In the genomic region with DNA sequence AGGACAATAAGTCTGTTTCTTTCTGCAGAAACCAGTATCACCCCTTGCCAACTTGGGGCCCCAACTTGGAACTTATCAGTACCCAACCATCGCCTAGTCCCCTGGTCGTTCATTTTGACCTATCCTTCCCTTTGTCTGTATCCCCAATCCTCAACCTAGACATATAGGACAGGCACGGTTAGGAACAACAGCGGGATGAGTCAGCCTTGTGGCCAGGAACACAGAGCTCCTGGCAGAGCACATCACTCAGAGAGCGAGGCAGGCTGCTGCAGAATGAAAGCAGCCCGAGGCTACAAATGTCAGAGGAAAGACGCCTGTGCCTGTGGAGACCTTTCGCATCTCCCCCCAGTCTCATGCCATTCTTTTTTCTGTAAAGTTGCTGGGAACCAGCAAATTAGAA, we compare ENCODE assay signal across 10 cellular contexts. TPM values are rescaled to one million over a fixed set of nuclear protein-coding genes. Genes with fewer than 3 reads are reported as not detected.
DNase-seq lines count a peak whose midpoint lies in the region; FAIRE-seq and TF ChIP-seq lines count a peak whose summit lies in the region.
"Had no signal": no experiment of that assay in that cellular context is flagged by ENCODE, and none has a peak within 500 bp of the region (broad histone marks: within the 10 kb centered on the region; RNA-seq: fewer than 3 reads in every experiment).

No MANE protein-coding gene starts in this region.

- H3K27me3 ChIP-seq in bronchial epithelial cell (ENCODE audit: control insufficient read depth, insufficient read depth, low read length) = no peaks in the 10 kb centered on the region

- FAIRE-seq in bronchial epithelial cell (lab: Jason Lieb, UNC) = no peak

- intact Hi-C loops in activated T-helper 2 cell treated with anti-CD3 and anti-CD28 coated beads, Interferon-gamma antibody, Interleukin-2, Interleukin-4, amounts not matched to agents 10 μg/mL and 5 μg/mL and 100 μg/mL, durations not matched to agents 14 hours and 24 hours and 36 hours (cut with micrococcal nuclease) = no loop called here

- TF ChIP-seq CTCF in bronchial epithelial cell (IDR thresholded peaks at IDR 0.05; ENCODE audit: insufficient read depth, low read length, severe bottlenecking) (no peak), type B pancreatic cell (conservative IDR thresholded peaks at IDR 0.05) (no peak), coronary artery (IDR thresholded peaks at IDR 0.05) (no peak)

- DNase-seq in LoVo (ENCODE audit: low spot score) (peak; percentile 47), bronchial epithelial cell (ENCODE audit: low read depth) (peak; percentile 91), islet precursor cell (peak; percentile 98), type B pancreatic cell (ENCODE audit: extremely low spot score, unreplicated experiment) (peak; percentile 34), coronary artery (ENCODE audit: low spot score) (no peak), cortex of kidney (lab: John Stamatoyannopoulos, UW) (no peak)
- DNase-seq in activated T-helper 2 cell treated with anti-CD3 and anti-CD28 coated beads, Interferon-gamma antibody, Interleukin-2, Interleukin-4, amounts not matched to agents 10 μg/mL and 5 μg/mL and 100 μg/mL, durations not matched to agents 14 hours and 24 hours and 36 hours (ENCODE audit: low spot score) = no peak
- DNase-seq: activated naive CD8-positive, alpha-beta T cell treated with anti-CD3 and anti-CD28 coated beads, Interleukin-2, amount 50 U/mL, for 24 hours had no signal

- peaks cover 13% of the 10 kb centered on the region for H3K36me3 Mint-ChIP-seq in type B pancreatic cell
- H3K36me3 Mint-ChIP-seq in activated T-helper 2 cell treated with anti-CD3 and anti-CD28 coated beads, Interferon-gamma antibody, Interleukin-2, Interleukin-4, amounts not matched to agents 10 μg/mL and 5 μg/mL and 100 μg/mL, durations not matched to agents 14 hours and 24 hours and 36 hours (ENCODE audit: low read depth) = no peaks in the 10 kb centered on the region

- no peaks in the 10 kb centered on the region for H3K9me3 Mint-ChIP-seq in type B pancreatic cell
- H3K9me3 Mint-ChIP-seq in activated T-helper 2 cell treated with anti-CD3 and anti-CD28 coated beads, Interferon-gamma antibody, Interleukin-2, Interleukin-4, amounts not matched to agents 10 μg/mL and 5 μg/mL and 100 μg/mL, durations not matched to agents 14 hours and 24 hours and 36 hours = no peaks in the 10 kb centered on the region
- H3K9me3 Mint-ChIP-seq: activated naive CD8-positive, alpha-beta T cell treated with anti-CD3 and anti-CD28 coated beads, Interleukin-2, amount 50 U/mL, for 24 hours had no signal

- peak overlapping the region in 1 of 2 donors; percentile 39 for H3K27ac ChIP-seq in coronary artery
- H3K27ac ChIP-seq: neutrophil had no signal

- H3K4me3 ChIP-seq in bronchial epithelial cell (ENCODE audit: low read depth, low read length) (no peak overlapping the region), coronary artery (no peak overlapping the region)
- H3K4me3 ChIP-seq: thoracic aorta had no signal

- peaks cover 37% of the 10 kb centered on the region for H3K4me1 Mint-ChIP-seq in type B pancreatic cell (ENCODE audit: unreplicated experiment)
- peaks cover 9% of the 10 kb centered on the region for H3K4me1 Mint-ChIP-seq in activated T-helper 2 cell treated with anti-CD3 and anti-CD28 coated beads, Interferon-gamma antibody, Interleukin-2, Interleukin-4, amounts not matched to agents 10 μg/mL and 5 μg/mL and 100 μg/mL, durations not matched to agents 14 hours and 24 hours and 36 hours (ENCODE audit: low read depth)

- H3K27ac Mint-ChIP-seq in type B pancreatic cell = no peak overlapping the region
- no peak overlapping the region for H3K27ac Mint-ChIP-seq in activated T-helper 2 cell treated with anti-CD3 and anti-CD28 coated beads, Interferon-gamma antibody, Interleukin-2, Interleukin-4, amounts not matched to agents 10 μg/mL and 5 μg/mL and 100 μg/mL, durations not matched to agents 14 hours and 24 hours and 36 hours
- H3K27ac Mint-ChIP-seq: activated naive CD8-positive, alpha-beta T cell treated with anti-CD3 and anti-CD28 coated beads, Interleukin-2, amount 50 U/mL, for 24 hours had no signal

- H3K4me3 Mint-ChIP-seq in type B pancreatic cell = peak overlapping the region; percentile 56
- no peak overlapping the region for H3K4me3 Mint-ChIP-seq in activated T-helper 2 cell treated with anti-CD3 and anti-CD28 coated beads, Interferon-gamma antibody, Interleukin-2, Interleukin-4, amounts not matched to agents 10 μg/mL and 5 μg/mL and 100 μg/mL, durations not matched to agents 14 hours and 24 hours and 36 hours (ENCODE audit: low read depth)
- H3K4me3 Mint-ChIP-seq: activated naive CD8-positive, alpha-beta T cell treated with anti-CD3 and anti-CD28 coated beads, Interleukin-2, amount 50 U/mL, for 24 hours had no signal

- no peaks in the 10 kb centered on the region for H3K27me3 Mint-ChIP-seq in type B pancreatic cell
- peaks cover 25% of the 10 kb centered on the region for H3K27me3 Mint-ChIP-seq in activated T-helper 2 cell treated with anti-CD3 and anti-CD28 coated beads, Interferon-gamma antibody, Interleukin-2, Interleukin-4, amounts not matched to agents 10 μg/mL and 5 μg/mL and 100 μg/mL, durations not matched to agents 14 hours and 24 hours and 36 hours (ENCODE audit: low read depth)

- peaks cover 5% of the 10 kb centered on the region for H3K36me3 ChIP-seq in bronchial epithelial cell (ENCODE audit: control insufficient read depth, insufficient read depth, low read length)
- H3K36me3 ChIP-seq: neutrophil had no signal

RNA-seq across cellular contexts. Expression of gene DKK3, which starts 14.6 kb away (rescaled TPM):
- total RNA-seq in bronchial epithelial cell (72.4 and 134 TPM in 2 replicates), type B pancreatic cell (ENCODE audit: low replicate concordance) (9.9 and 36.3 TPM in 2 replicates)
- total RNA-seq in activated T-helper 2 cell treated with anti-CD3 and anti-CD28 coated beads, Interferon-gamma antibody, Interleukin-2, Interleukin-4, amounts not matched to agents 10 μg/mL and 5 μg/mL and 100 μg/mL, durations not matched to agents 14 hours and 24 hours and 36 hours = not detected in 2 replicates

Comparison
In these comparisons a context has a peak if more than half of its experiments do, and no peak if none do; other contexts are left out.
1. DNase-seq: peak in LoVo (single experiment), bronchial epithelial cell (single experiment), islet precursor cell (single experiment) and type B pancreatic cell (single experiment); none in coronary artery (single experiment), activated T-helper 2 cell treated with anti-CD3 and anti-CD28 coated beads, Interferon-gamma antibody, Interleukin-2, Interleukin-4, amounts not matched to agents 10 μg/mL and 5 μg/mL and 100 μg/mL, durations not matched to agents 14 hours and 24 hours and 36 hours (single experiment) and cortex of kidney (single experiment).
2. RNA of gene DKK3, which starts 14.6 kb away (total RNA-seq): 72.4 to 134 TPM in bronchial epithelial cell and 9.9 to 36.3 TPM in type B pancreatic cell; not detected in activated T-helper 2 cell treated with anti-CD3 and anti-CD28 coated beads, Interferon-gamma antibody, Interleukin-2, Interleukin-4, amounts not matched to agents 10 μg/mL and 5 μg/mL and 100 μg/mL, durations not matched to agents 14 hours and 24 hours and 36 hours; every median in the first group is over 10 times any median in the second.